22 cellular contexts compared by ENCODE assay signal in genomic region chr16:84279871-84280270, GRCh38. TPM values are rescaled to one million over a fixed set of nuclear protein-coding genes. Genes with fewer than 3 reads are reported as not detected.
A peak's percentile ranks its signal among the peaks of the same experiment; 100 is the strongest.
DNase-seq lines count a peak whose midpoint lies in the region; FAIRE-seq and TF ChIP-seq lines count a peak whose summit lies in the region.
"Had no signal": no experiment of that assay in that cellular context is flagged by ENCODE, and none has a peak within 500 bp of the region (broad histone marks: within the 10 kb centered on the region; RNA-seq: fewer than 3 reads in every experiment).

No MANE protein-coding gene starts in this region.

- H3K27me3 ChIP-seq in WERI-Rb-1 (ENCODE audit: insufficient read depth, low read depth, severe bottlenecking) (no peaks in the 10 kb centered on the region), BE2C (no peaks in the 10 kb centered on the region)
- H3K27me3 ChIP-seq: BLaER1 had no signal

- no peak overlapping the region for H3K9ac ChIP-seq in kidney (ENCODE audit: low read length in 2 of 2)
- H3K9ac ChIP-seq: BLaER1, GM23248, KMS-11 had no signal

- TF ChIP-seq POLR2A in GM12892 (IDR thresholded peaks at IDR 0.05; ENCODE audit: low read depth, low read length), result no peak

- FAIRE-seq in kidney (lab: Jason Lieb, UNC), result no peak
- FAIRE-seq in GM12892 (lab: Jason Lieb, UNC), result no peak
- FAIRE-seq: A204.1, GM19239 had no signal

- POLR2A ChIA-PET in HEK293 (lab: Yijun Ruan, JAX), result no interaction called here

- intact Hi-C loops in kidney (cut with DNase I), result loop anchor here (10.0 kb wide), 1 partner anchor 205 kb away; no protein-coding TSS in a partner anchor
- intact Hi-C loops in posterior vena cava (cut with DNase I), result loop anchor here in 1 of 2 donors (2.0 to 5.0 kb wide), 2 partner anchors 29 to 202 kb away; no protein-coding TSS in a partner anchor

- H3K27ac ChIP-seq in HEK293 (ENCODE audit: extremely low read depth, low read depth, low read length) (no peak overlapping the region), WERI-Rb-1 (peak overlapping the region; percentile 57), kidney (ENCODE audit: low read depth in 2 of 2, low read length in 2 of 2) (no peak overlapping the region)
- H3K27ac ChIP-seq: BLaER1, GM23248, KMS-11 had no signal

- H3K36me3 ChIP-seq in HEK293 (ENCODE audit: control insufficient read depth in 2 of 2, insufficient read depth in 1 of 2, low read length in 2 of 2), result no peaks in the 10 kb centered on the region
- H3K36me3 ChIP-seq in WERI-Rb-1, result no peaks in the 10 kb centered on the region
- H3K36me3 ChIP-seq in kidney (ENCODE audit: control insufficient read depth in 1 of 2, insufficient read depth in 2 of 2, low read length in 2 of 2), result no peaks in the 10 kb centered on the region
- H3K36me3 ChIP-seq in BE2C, result no peaks in the 10 kb centered on the region
- H3K36me3 ChIP-seq: BLaER1 had no signal

- TF ChIP-seq CTCF in HEK293 (tag by site-specific recombination; IDR thresholded peaks at IDR 0.05) (no peak), WERI-Rb-1 (IDR thresholded peaks at IDR 0.05; ENCODE audit: low read depth, low read length) (no peak), kidney (IDR thresholded peaks at IDR 0.05; ENCODE audit: borderline replicate concordance, extremely low read depth, insufficient read depth) (no peak), BE2C (IDR thresholded peaks at IDR 0.05; ENCODE audit: low read depth, low read length) (no peak)

- H3K9me3 ChIP-seq in HEK293 (ENCODE audit: control insufficient read depth, insufficient read depth, low read depth, low read length) (no peaks in the 10 kb centered on the region), WERI-Rb-1 (ENCODE audit: severe bottlenecking) (no peaks in the 10 kb centered on the region), kidney (ENCODE audit: control insufficient read depth in 1 of 2, low read length in 2 of 2) (no peaks in the 10 kb centered on the region), BE2C (no peaks in the 10 kb centered on the region)
- H3K9me3 ChIP-seq: BLaER1 had no signal

- CTCF ChIA-PET in HEK293 (lab: Yijun Ruan, JAX), result interaction anchor here (0.9 to 1.8 kb wide), 4 partner anchors 29 to 227 kb away, joined by 3 to 8 read pairs (median 5); no protein-coding TSS in a partner anchor

- H3K4me3 ChIP-seq in HEK293 (ENCODE audit: low read depth, low read length), result no peak overlapping the region
- no peak overlapping the region for H3K4me3 ChIP-seq in WERI-Rb-1 (ENCODE audit: low read depth, low read length)
- H3K4me3 ChIP-seq in kidney (ENCODE audit: low read length in 2 of 2), result no peak overlapping the region
- no peak overlapping the region for H3K4me3 ChIP-seq in BE2C (ENCODE audit: low read depth, low read length)
- H3K4me3 ChIP-seq: BLaER1, GM23248 had no signal

- DNase-seq in WERI-Rb-1 (no peak), kidney (peak; percentile 55), posterior vena cava (ENCODE audit: low spot score) (peak; percentile 38), GM19240 (ENCODE audit: insufficient read length, low spot score) (no peak), BE2C (no peak), GM12892 (ENCODE audit: insufficient read length) (no peak)
- no peak for DNase-seq in activated naive CD4-positive, alpha-beta T cell treated with Interleukin-2 at 50 U/mL for 16 hours
- DNase-seq: ACHN; CD4-positive, alpha-beta memory T cell; DMS153; DMS79; GF-D8; GM23248; H7 had no signal

- H3K4me1 ChIP-seq in HEK293 (ENCODE audit: control insufficient read depth, insufficient read depth, low read length) (no peaks in the 10 kb centered on the region), kidney (ENCODE audit: control insufficient read depth in 1 of 2, insufficient read depth in 1 of 2, low read depth in 1 of 2, low read length in 2 of 2) (peaks cover 4 to 11% of the 10 kb centered on the region in 2 donors), BE2C (no peaks in the 10 kb centered on the region)

TF ChIP-seq in HEK293, 187 proteins besides CTCF, POLR2A, EP300 and RAD21:
- TF ChIP-seq SP7 (tag by site-specific recombination; IDR thresholded peaks at IDR 0.05) (no peak), GFI1B (tag by site-specific recombination; IDR thresholded peaks at IDR 0.05) (no peak), ZFHX2 (tag by site-specific recombination; conservative IDR thresholded peaks at IDR 0.05) (0 out of 2 replicates have a peak, but pooled peaks have one; percentile 6)

RNA-seq across cellular contexts. Expression of gene WFDC1, which starts 14.8 kb away (rescaled TPM):
- total RNA-seq in kidney (11.1 TPM), posterior vena cava (10 to 100 TPM; 48.7 to 93.6 TPM)
- polyA plus RNA-seq in kidney (ENCODE audit: insufficient read depth, low read depth, low replicate concordance), result 34.8 TPM
- 0.34 TPM for polyA plus RNA-seq in BE2C (2012; ENCODE audit: insufficient read depth, insufficient read length, low read depth)
- not detected for polyA plus RNA-seq in GM12892 (2012; ENCODE audit: missing spikeins)
- total RNA-seq: CD4-positive, alpha-beta memory T cell; Daoy; HT-29 had no signal
- polyA plus RNA-seq: CD14-positive monocyte; CD4-positive, alpha-beta memory T cell had no signal

RNA-seq across cellular contexts. Expression of gene KCNG4, which starts 40.1 kb away (rescaled TPM):
- not detected for total RNA-seq in kidney
- not detected for polyA plus RNA-seq in kidney (ENCODE audit: insufficient read depth, low read depth, low replicate concordance)
- not detected for total RNA-seq in posterior vena cava
- polyA plus RNA-seq in BE2C (2012; ENCODE audit: insufficient read depth, insufficient read length, low read depth), result 0.17 TPM
- not detected for polyA plus RNA-seq in GM12892 (2012; ENCODE audit: missing spikeins)
- total RNA-seq: CD4-positive, alpha-beta memory T cell; Daoy; GM23248; H7; HT-29 had no signal
- polyA plus RNA-seq: CD14-positive monocyte; CD4-positive, alpha-beta memory T cell; GM23248 had no signal

Comparison
In these comparisons a context has a peak if more than half of its experiments do, and no peak if none do; other contexts are left out.
1. DNase-seq: peak in kidney (single experiment) and posterior vena cava (single experiment); none in WERI-Rb-1 (single experiment), GM19240 (single experiment), BE2C (single experiment), activated naive CD4-positive, alpha-beta T cell treated with Interleukin-2 at 50 U/mL for 16 hours (single experiment) and GM12892 (single experiment).